11 cellular contexts compared by ENCODE assay signal in genomic region chr2:110114801-110115200, GRCh38. TPM values are rescaled to one million over a fixed set of nuclear protein-coding genes. Genes with fewer than 3 reads are reported as not detected.
DNase-seq lines count a peak whose midpoint lies in the region; ATAC-seq and TF ChIP-seq lines count a peak whose summit lies in the region.
"Had no signal": no experiment of that assay in that cellular context is flagged by ENCODE, and none has a peak within 500 bp of the region (broad histone marks: within the 10 kb centered on the region; RNA-seq: fewer than 3 reads in every experiment).

No MANE protein-coding gene starts in this region.

- intact Hi-C loops in testis (cut with DNase I; ENCODE audit: low total_unique reads) = no loop called here

- H3K27ac ChIP-seq in epithelial cell of prostate (peak overlapping the region; percentile 100), neural progenitor cell (no peak overlapping the region), testis (no peak overlapping the region)

- H2AFZ ChIP-seq in neural progenitor cell (replicated peaks) = no peak overlapping the region

- no peaks in the 10 kb centered on the region for H3K79me2 ChIP-seq in neural progenitor cell (ENCODE audit: low read depth)

- peaks cover 10% of the 10 kb centered on the region for H3K9me3 Mint-ChIP-seq in neural progenitor cell

- ATAC-seq in GM21528 (IDR thresholded peaks at IDR 0.05; ENCODE audit: low FRiP score, unreplicated experiment) (no peak), GM18858 (IDR thresholded peaks at IDR 0.05; ENCODE audit: unreplicated experiment) (no peak)

- DNase-seq in AG09309 (ENCODE audit: low read depth) = no peak
- DNase-seq in NCI-H2171 (lab: John Stamatoyannopoulos, UW) = peak; percentile 39
- no peak for DNase-seq in epithelial cell of prostate (ENCODE audit: low read depth, low spot score)
- DNase-seq in neural progenitor cell (ENCODE audit: low spot score) = no peak
- no peak for DNase-seq in Ammon's horn (ENCODE audit: low spot score)
- no peak for DNase-seq in testis
- DNase-seq: cerebellar nuclear complex, NCI-H1930 had no signal

- H3K27me3 ChIP-seq in neural progenitor cell (peaks cover 60% of the 10 kb centered on the region), testis (no peaks in the 10 kb centered on the region)

- H3K4me1 ChIP-seq in neural progenitor cell (no peaks in the 10 kb centered on the region), testis (no peaks in the 10 kb centered on the region)

- peaks cover 28% of the 10 kb centered on the region for H3K27me3 Mint-ChIP-seq in neural progenitor cell (ENCODE audit: insufficient read depth, low read depth)

- H3K36me3 ChIP-seq in neural progenitor cell (no peaks in the 10 kb centered on the region), testis (ENCODE audit: low read depth, missing control alignments) (no peaks in the 10 kb centered on the region)

- H3K36me3 Mint-ChIP-seq in neural progenitor cell = no peaks in the 10 kb centered on the region

- no peak overlapping the region for H3K27ac Mint-ChIP-seq in neural progenitor cell
- H3K27ac Mint-ChIP-seq: CD4-positive, CD25-positive, alpha-beta regulatory T cell had no signal

- H4K20me1 ChIP-seq in neural progenitor cell (ENCODE audit: low read depth) = no peaks in the 10 kb centered on the region

- H3K4me1 Mint-ChIP-seq in neural progenitor cell = peaks cover 8% of the 10 kb centered on the region

- WGBS in testis, 2 donors = 59 to 71% methylated on average over 12 to 13 of the region's 13 CpGs

- peak overlapping the region; percentile 80 for H3K4me3 Mint-ChIP-seq in neural progenitor cell

- H3K9me3 ChIP-seq in neural progenitor cell (ENCODE audit: low read depth) (no peaks in the 10 kb centered on the region), testis (no peaks in the 10 kb centered on the region)

- no peak overlapping the region for H3K9ac ChIP-seq in neural progenitor cell

- peak overlapping the region; percentile 91 for H3K4me2 ChIP-seq in neural progenitor cell

- no peak for TF ChIP-seq POLR2A in testis (IDR thresholded peaks at IDR 0.05)

- H3K4me3 ChIP-seq in AG09309 (ENCODE audit: control insufficient read depth, low read depth, low read length) (peak overlapping the region; percentile 52), neural progenitor cell (peak overlapping the region; percentile 57), testis (peak overlapping the region in 1 of 2 donors; percentile 29)

- TF ChIP-seq CTCF in AG09309 (IDR thresholded peaks at IDR 0.05; ENCODE audit: control insufficient read depth, insufficient read depth, low read depth, low read length, missing control alignments) (no peak), neural progenitor cell (IDR thresholded peaks at IDR 0.05) (no peak), testis (IDR thresholded peaks at IDR 0.05) (no peak)

- H3F3A ChIP-seq in neural progenitor cell (ENCODE audit: low read depth) = no peaks in the 10 kb centered on the region

RNA-seq across cellular contexts. Expression of gene MALL, which starts 0.8 kb away (rescaled TPM):
- total RNA-seq in neural progenitor cell (ENCODE audit: low replicate concordance) (1.1 and 1.4 TPM in 2 replicates), testis (10 to 100 TPM in 1 of 2 donors, 1 to 10 TPM in 1; 7.6 to 15.0 TPM)
- polyA plus RNA-seq in testis (ENCODE audit: insufficient read depth, low read depth, low replicate concordance) = 17.4 TPM
